22 cellular contexts compared by ENCODE assay signal in genomic region chr4:119667802-119668201, GRCh38.
"Had no signal": no experiment of that assay in that cellular context is flagged by ENCODE, and none has a peak within 500 bp of the region (broad histone marks: within the 10 kb centered on the region; RNA-seq: fewer than 3 reads in every experiment).

No MANE protein-coding gene starts in this region.

- H3K4me1 ChIP-seq: lower lobe of right lung, prostate gland, suprapubic skin had no signal

- H3K36me3 ChIP-seq: lower lobe of right lung, prostate gland, suprapubic skin had no signal

- H3K4me3 Mint-ChIP-seq: activated CD4-positive, alpha-beta memory T cell treated with anti-CD3 and anti-CD28 coated beads for 36 hours; activated naive CD8-positive, alpha-beta T cell; activated T-cell treated with anti-CD3 and anti-CD28 coated beads, Interleukin-2, amount 50 U/mL, for 4 hours; brain; central memory CD8-positive, alpha-beta T cell; natural killer cell; T-helper 2 cell treated with Interferon-gamma antibody and Interleukin-4, amounts not matched to agents 5 μg/mL and 100 μg/mL, for 36 hours; type B pancreatic cell had no signal

- H3K27me3 ChIP-seq: suprapubic skin had no signal

- H3K9me3 ChIP-seq: lower lobe of right lung, prostate gland, suprapubic skin had no signal

- H3K27me3 Mint-ChIP-seq: brain had no signal

- H3K27ac Mint-ChIP-seq: activated CD4-positive, alpha-beta memory T cell treated with anti-CD3 and anti-CD28 coated beads for 36 hours; activated naive CD8-positive, alpha-beta T cell; brain; natural killer cell; T-helper 2 cell treated with Interferon-gamma antibody and Interleukin-4, amounts not matched to agents 5 μg/mL and 100 μg/mL, for 36 hours; type B pancreatic cell had no signal

- H3K9me3 Mint-ChIP-seq: activated CD4-positive, alpha-beta memory T cell treated with anti-CD3 and anti-CD28 coated beads for 36 hours; activated T-cell treated with anti-CD3 and anti-CD28 coated beads, Interleukin-2, amount 50 U/mL, for 4 hours; central memory CD8-positive, alpha-beta T cell; T-helper 2 cell treated with Interferon-gamma antibody and Interleukin-4, amounts not matched to agents 5 μg/mL and 100 μg/mL, for 36 hours; type B pancreatic cell had no signal

- ATAC-seq: activated T-cell treated with anti-CD3 and anti-CD28 coated beads, Interleukin-2, amount 50 U/mL, for 4 hours; lower lobe of right lung; natural killer cell; sciatic nerve had no signal

- H3K4me3 ChIP-seq: lower lobe of right lung, prostate gland, suprapubic skin had no signal

- H3K27ac ChIP-seq: epithelial cell of prostate, lower lobe of right lung, prostate gland, suprapubic skin had no signal

- H3K4me1 Mint-ChIP-seq: central memory CD8-positive, alpha-beta T cell; natural killer cell had no signal

- DNase-seq: activated CD4-positive, alpha-beta memory T cell treated with anti-CD3 and anti-CD28 coated beads for 36 hours; activated CD4-positive, alpha-beta T cell treated with anti-CD3 and anti-CD28 coated beads for 1 hour; activated gamma-delta T cell; activated T-cell treated with anti-CD3 and anti-CD28 coated beads, Interleukin-2, amount 50 U/mL, for 4 hours; amygdala; cortex of kidney; effector memory CD4-positive, alpha-beta T cell; hippocampal formation; lower lobe of right lung; natural killer cell; nucleus accumbens; stimulated activated CD4-positive, alpha-beta T cell treated with anti-CD3 and anti-CD28 coated beads, Interleukin-12 subunit alpha, Interleukin-12 subunit beta, amount 100 ng/mL, for 4 hours; stimulated activated naive CD4-positive, alpha-beta T cell treated with Interleukin-2 at 50 U/mL for 16 hours had no signal
